Comparison of ENCODE assay signal across 7 cellular contexts in genomic region chr11:86459682-86460460, GRCh38.
DNase-seq lines count a peak whose midpoint lies in the region; ATAC-seq and TF ChIP-seq lines count a peak whose summit lies in the region.

No MANE protein-coding gene starts in this region.

- TF ChIP-seq POLR2A in thyroid gland (IDR thresholded peaks at IDR 0.05): peak in 1 of 2 donors; percentile 13

- H3K4me1 ChIP-seq in thyroid gland: peaks cover 15 to 59% of the 10 kb centered on the region in 2 donors

- 53 to 61% methylated on average over 3 of the region's 3 CpGs for WGBS in thyroid gland, 2 donors

- H3K36me3 Mint-ChIP-seq in nephron progenitor cell (ENCODE audit: low read depth): peaks cover 4% of the 10 kb centered on the region

- intact Hi-C loops in thyroid gland (cut with DNase I): loop anchor here (5.0 to 10.0 kb wide), 3 partner anchors 125 to 357 kb away; no protein-coding TSS in a partner anchor

- no peaks in the 10 kb centered on the region for H3K9me3 ChIP-seq in thyroid gland

- H3K4me3 ChIP-seq in astrocyte of the cerebellum (ENCODE audit: low read depth, low read length): no peak overlapping the region
- no peak overlapping the region for H3K4me3 ChIP-seq in thyroid gland (replicated peaks in 1 of 3)

- peak overlapping the region; percentile 59 to 94 (median 81) for H3K27ac ChIP-seq in thyroid gland

- TF ChIP-seq CTCF in astrocyte of the cerebellum (IDR thresholded peaks at IDR 0.05; ENCODE audit: low read depth, low read length, missing control alignments): no peak
- TF ChIP-seq CTCF in thyroid gland (IDR thresholded peaks at IDR 0.05): no peak
- no peak for TF ChIP-seq CTCF in nephron progenitor cell (IDR thresholded peaks at IDR 0.05)

- no peaks in the 10 kb centered on the region for H3K9me3 Mint-ChIP-seq in nephron progenitor cell

- peaks cover 44% of the 10 kb centered on the region for H3K4me1 Mint-ChIP-seq in nephron progenitor cell

- ATAC-seq in GM18520 (IDR thresholded peaks at IDR 0.05; ENCODE audit: unreplicated experiment): no peak

- DNase-seq in LHCN-M2 (ENCODE audit: low read depth) (peak; percentile 96), astrocyte of the cerebellum (ENCODE audit: low read depth) (peak; percentile 94), iris pigment epithelial cell (ENCODE audit: low read depth) (peak; percentile 86), thyroid gland (peak; percentile 94 to 97), nephron progenitor cell (no peak), activated gamma-delta T cell treated with Interleukin-2 at 50 U/mL for 16 hours (no peak)

- in situ Hi-C loops in astrocyte of the cerebellum (cut with HindIII; ENCODE audit: low sequenced_read_pairs): no loop called here

- no peak overlapping the region for H3K4me3 Mint-ChIP-seq in nephron progenitor cell

- H3K27me3 ChIP-seq in thyroid gland: no peaks in the 10 kb centered on the region

- no peaks in the 10 kb centered on the region for H3K27me3 Mint-ChIP-seq in nephron progenitor cell (ENCODE audit: low read depth, poor library complexity)

- no peaks in the 10 kb centered on the region for H3K36me3 ChIP-seq in thyroid gland

- H3K27ac Mint-ChIP-seq in nephron progenitor cell: no peak overlapping the region

Comparison
In these comparisons a context has a peak if more than half of its experiments do, and no peak if none do; other contexts are left out.
1. DNase-seq: peak in LHCN-M2 (single experiment), astrocyte of the cerebellum (single experiment), iris pigment epithelial cell (single experiment) and thyroid gland (2 of 2); none in nephron progenitor cell (single experiment) and activated gamma-delta T cell treated with Interleukin-2 at 50 U/mL for 16 hours (single experiment).